Comparison of ENCODE assay signal across 16 cellular contexts in the genomic region with DNA sequence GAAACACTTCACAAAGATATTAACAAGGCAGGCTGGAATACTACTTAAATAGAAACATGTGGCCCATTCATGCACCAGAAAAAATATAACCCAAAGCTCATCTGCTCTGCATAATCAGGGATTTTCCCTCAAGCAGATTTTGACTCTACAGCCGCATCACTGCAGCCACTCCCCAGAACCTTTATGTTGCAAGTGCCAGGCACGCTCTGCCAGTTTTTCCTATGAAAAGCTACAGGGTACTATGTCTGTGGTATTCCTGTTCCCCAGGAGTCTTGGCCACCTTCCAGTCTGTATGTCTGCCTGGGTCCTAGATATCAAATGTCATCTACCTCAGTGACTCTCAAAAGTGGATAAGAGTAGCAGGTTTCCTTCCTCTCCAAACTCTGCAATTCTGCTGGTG. TPM values are rescaled to one million over a fixed set of nuclear protein-coding genes. Genes with fewer than 3 reads are reported as not detected.
DNase-seq lines count a peak whose midpoint lies in the region; ATAC-seq and TF ChIP-seq lines count a peak whose summit lies in the region.
"Had no signal": no experiment of that assay in that cellular context is flagged by ENCODE, and none has a peak within 500 bp of the region (broad histone marks: within the 10 kb centered on the region; RNA-seq: fewer than 3 reads in every experiment).

No MANE protein-coding gene starts in this region.

- no peaks in the 10 kb centered on the region for H3K9me3 Mint-ChIP-seq in CD4-positive, alpha-beta memory T cell
- no peaks in the 10 kb centered on the region for H3K9me3 Mint-ChIP-seq in memory B cell
- H3K9me3 Mint-ChIP-seq: neural progenitor cell had no signal

- intact Hi-C loops in CD4-positive, alpha-beta memory T cell (cut with micrococcal nuclease), result no loop called here

- peaks cover 11% of the 10 kb centered on the region for H3K36me3 ChIP-seq in CD4-positive, alpha-beta memory T cell (ENCODE audit: insufficient read depth, low read length)
- H3K36me3 ChIP-seq in HEK293 (ENCODE audit: control insufficient read depth in 2 of 2, insufficient read depth in 1 of 2, low read length in 2 of 2), result peaks cover 35 to 41% of the 10 kb centered on the region in 2 experiments
- H3K36me3 ChIP-seq: neural progenitor cell had no signal

- H3K27me3 Mint-ChIP-seq in CD4-positive, alpha-beta memory T cell, result no peaks in the 10 kb centered on the region
- H3K27me3 Mint-ChIP-seq in memory B cell, result no peaks in the 10 kb centered on the region

- CTCF ChIA-PET in CD4-positive, alpha-beta memory T cell (lab: Charles Lee; ENCODE audit: partially characterized antibody), result no interaction called here
- CTCF ChIA-PET in HEK293 (lab: Yijun Ruan, JAX), result interaction anchor here (0.6 kb wide), 1 partner anchor 159 kb away, joined by 3 read pairs; no protein-coding TSS in a partner anchor
- CTCF ChIA-PET in RWPE1 (lab: Yijun Ruan, JAX), result interaction anchor here (0.6 kb wide), 1 partner anchor 957 kb away, joined by 4 read pairs; no protein-coding TSS in a partner anchor

- H3K4me3 ChIP-seq in CD4-positive, alpha-beta memory T cell (ENCODE audit: low read length in 2 of 2), result no peak overlapping the region
- no peak overlapping the region for H3K4me3 ChIP-seq in HEK293 (ENCODE audit: low read depth, low read length)
- H3K4me3 ChIP-seq: neural progenitor cell had no signal

- peaks cover 0 to 44% of the 10 kb centered on the region in 2 donors for H3K36me3 Mint-ChIP-seq in CD4-positive, alpha-beta memory T cell
- H3K36me3 Mint-ChIP-seq in memory B cell, result peaks cover 12% of the 10 kb centered on the region

- POLR2A ChIA-PET in CD4-positive, alpha-beta memory T cell (lab: Charles Lee; ENCODE audit: partially characterized antibody), result no interaction called here
- POLR2A ChIA-PET in HEK293 (lab: Yijun Ruan, JAX) (interaction anchor here (0.5 kb wide), 1 partner anchor 192 kb away, joined by 3 read pairs; no protein-coding TSS in a partner anchor), RWPE1 (lab: Yijun Ruan, JAX; ENCODE audit: low non-redundant PET) (no interaction called here)

- peak overlapping the region; percentile 36 to 89 (median 82) for H3K27ac Mint-ChIP-seq in CD4-positive, alpha-beta memory T cell
- peak overlapping the region; percentile 46 for H3K27ac Mint-ChIP-seq in memory B cell
- H3K27ac Mint-ChIP-seq: neural progenitor cell had no signal

- H3K27me3 ChIP-seq in CD4-positive, alpha-beta memory T cell (ENCODE audit: insufficient read depth, low read length), result no peaks in the 10 kb centered on the region
- H3K27me3 ChIP-seq: neural progenitor cell had no signal

- no peak overlapping the region for H3K27ac ChIP-seq in CD4-positive, alpha-beta memory T cell (ENCODE audit: low read depth, low read length)
- H3K27ac ChIP-seq in HEK293 (ENCODE audit: extremely low read depth, low read depth, low read length) (no peak overlapping the region), RWPE1 (no peak overlapping the region)
- H3K27ac ChIP-seq: neural progenitor cell had no signal

- no peak overlapping the region for H3K4me3 Mint-ChIP-seq in CD4-positive, alpha-beta memory T cell
- no peak overlapping the region for H3K4me3 Mint-ChIP-seq in memory B cell
- H3K4me3 Mint-ChIP-seq: neural progenitor cell had no signal

- ATAC-seq in memory B cell (ENCODE audit: low read depth), result no peak
- ATAC-seq in HG02678 (IDR thresholded peaks at IDR 0.05; ENCODE audit: unreplicated experiment), result no peak
- ATAC-seq in HG03571 (IDR thresholded peaks at IDR 0.05; ENCODE audit: unreplicated experiment), result no peak
- ATAC-seq: left lobe of liver, right cardiac atrium had no signal

- TF ChIP-seq CTCF in HEK293 (tag by site-specific recombination; IDR thresholded peaks at IDR 0.05), result no peak
- no peak for TF ChIP-seq CTCF in RWPE1 (conservative IDR thresholded peaks at IDR 0.05; ENCODE audit: low read depth)

- DNase-seq in CD4-positive, alpha-beta memory T cell, result no peak
- DNase-seq in RPMI7951 (ENCODE audit: low read depth), result peak; percentile 5
- DNase-seq in memory B cell (ENCODE audit: low spot score in 2 of 2), result no peak
- DNase-seq in RWPE1 (ENCODE audit: low spot score), result no peak
- DNase-seq: activated T-cell treated with anti-CD3 and anti-CD28 coated beads for 4 hours; hypothalamus; MM.1S; NCI-H446 treated with DMSO at 0.1 percent for 48 hours; right cardiac atrium; stimulated activated CD8-positive, alpha-beta memory T cell treated with anti-CD3 and anti-CD28 coated beads, Interleukin-4, amount 100 ng/mL, for 48 hours; trophoblast cell had no signal

- H3K4me1 Mint-ChIP-seq in CD4-positive, alpha-beta memory T cell, result peaks cover 32 to 61% (median 37%) of the 10 kb centered on the region in 4 donors
- H3K4me1 Mint-ChIP-seq in memory B cell, result peaks cover 37% of the 10 kb centered on the region

- H3K9me3 ChIP-seq in CD4-positive, alpha-beta memory T cell (ENCODE audit: control insufficient read depth in 1 of 2, low read length in 2 of 2), result no peaks in the 10 kb centered on the region
- no peaks in the 10 kb centered on the region for H3K9me3 ChIP-seq in HEK293 (ENCODE audit: control insufficient read depth, insufficient read depth, low read depth, low read length)

- peaks cover 40% of the 10 kb centered on the region for H3K4me1 ChIP-seq in CD4-positive, alpha-beta memory T cell (ENCODE audit: insufficient read depth, low read length)
- H3K4me1 ChIP-seq in HEK293 (ENCODE audit: control insufficient read depth, insufficient read depth, low read length), result peaks cover 15% of the 10 kb centered on the region

TF ChIP-seq in HEK293, 187 proteins besides CTCF, POLR2A, EP300 and RAD21:
- TF ChIP-seq YY1 (tag by site-specific recombination; IDR thresholded peaks at IDR 0.05) (no peak), GLIS1 (tag by site-specific recombination; IDR thresholded peaks at IDR 0.05) (peak; percentile 34; the same call in 1 of the 2 replicates)
TF ChIP-seq in HEK293: peak in this region for 1.

RNA-seq across cellular contexts. Expression of gene COA5, which starts 3.8 kb away (rescaled TPM):
- 10 to 100 TPM; 51.3 to 52.4 TPM for total RNA-seq in CD4-positive, alpha-beta memory T cell
- 10 to 100 TPM; 32.4 to 40.8 TPM for polyA plus RNA-seq in CD4-positive, alpha-beta memory T cell
- total RNA-seq in RPMI7951 (2014; rRNA removed; shearing (Covaris generic)), result 41.0 and 43.5 TPM in 2 replicates

RNA-seq across cellular contexts. Expression of gene UNC50, which starts 3.8 kb away (rescaled TPM):
- total RNA-seq in CD4-positive, alpha-beta memory T cell, result 10 to 100 TPM; 43.5 to 47.2 TPM
- polyA plus RNA-seq in CD4-positive, alpha-beta memory T cell, result 10 to 100 TPM; 41.8 to 48.8 TPM
- 72.8 and 83.4 TPM in 2 replicates for total RNA-seq in RPMI7951 (2014; rRNA removed; shearing (Covaris generic))
